In the genomic region with DNA sequence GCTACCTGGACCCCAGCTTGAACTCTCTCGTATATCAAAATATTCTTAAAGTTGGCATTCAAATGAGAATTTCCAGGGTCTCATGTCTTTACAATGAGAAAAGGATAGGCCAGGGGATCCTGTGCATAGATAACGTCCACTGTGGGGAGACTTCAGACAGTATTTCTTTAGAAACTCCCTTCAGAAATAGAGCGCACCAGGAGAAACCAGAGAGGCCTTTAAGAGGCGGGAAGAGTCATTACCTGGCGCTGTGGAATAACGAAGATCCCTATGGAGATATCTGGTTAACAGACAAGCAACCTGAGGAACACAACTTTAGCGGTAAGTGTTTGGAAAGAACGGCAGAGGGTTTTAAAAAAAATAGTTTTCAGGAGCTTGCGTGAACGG, we compare ENCODE assay signal across 9 cellular contexts. TPM values are rescaled to one million over a fixed set of nuclear protein-coding genes. Genes with fewer than 3 reads are reported as not detected.
DNase-seq lines count a peak whose midpoint lies in the region; ATAC-seq and TF ChIP-seq lines count a peak whose summit lies in the region.
"Had no signal": no experiment of that assay in that cellular context is flagged by ENCODE, and none has a peak within 500 bp of the region (broad histone marks: within the 10 kb centered on the region; RNA-seq: fewer than 3 reads in every experiment).

No MANE protein-coding gene starts in this region.

- WGBS in heart left ventricle, 4 donors: 1 to 28% (median 15%) methylated on average over 10 of the region's 10 CpGs

- no peak for DNase-seq in activated T-cell treated with anti-CD3 and anti-CD28 coated beads, Interleukin-2, amount 50 U/mL, for 72 hours
- DNase-seq in activated T-cell treated with anti-CD3 and anti-CD28 coated beads for 4 hours (no peak), heart left ventricle (no peak), NOMO-1 treated with dmso at 0.1 percent for 144 hours (lab: John Stamatoyannopoulos, UW; ENCODE audit: unreplicated experiment) (no peak), amygdala (lab: John Stamatoyannopoulos, UW) (no peak)

- H4K20me1 ChIP-seq in SU-DHL-6 (ENCODE audit: low read depth, low read length): no peaks in the 10 kb centered on the region

- intact Hi-C loops in heart left ventricle (cut with DNase I): no loop called here

- H3K4me1 ChIP-seq in heart left ventricle (no peaks in the 10 kb centered on the region), rectal smooth muscle tissue (ENCODE audit: control insufficient read depth, insufficient read depth, low read length) (no peaks in the 10 kb centered on the region)

- no peaks in the 10 kb centered on the region for H3K9me2 ChIP-seq in SU-DHL-6 (replicated peaks; ENCODE audit: insufficient read depth, low read length)

- H3K9ac ChIP-seq in SU-DHL-6 (ENCODE audit: low read length): peak overlapping the region; percentile 87
- no peak overlapping the region for H3K9ac ChIP-seq in rectal smooth muscle tissue (ENCODE audit: low read length)

- peaks cover 3 to 5% of the 10 kb centered on the region in 2 donors for H3K36me3 Mint-ChIP-seq in activated T-cell treated with anti-CD3 and anti-CD28 coated beads, Interleukin-2, amount 50 U/mL, for 72 hours (ENCODE audit: insufficient read depth in 2 of 2)

- H2AFZ ChIP-seq in SU-DHL-6 (ENCODE audit: low read depth, low read length, severe bottlenecking): peak overlapping the region; percentile 86

- TF ChIP-seq POLR2A in heart left ventricle (IDR thresholded peaks at IDR 0.05): no peak

- no peaks in the 10 kb centered on the region for H3F3A ChIP-seq in SU-DHL-6 (ENCODE audit: insufficient read depth)

- no peaks in the 10 kb centered on the region for H3K9me3 Mint-ChIP-seq in activated T-cell treated with anti-CD3 and anti-CD28 coated beads, Interleukin-2, amount 50 U/mL, for 72 hours

- TF ChIP-seq CTCF in SU-DHL-6 (IDR thresholded peaks at IDR 0.05; ENCODE audit: insufficient read depth, low read length, poor library complexity, severe bottlenecking): no peak
- no peak for TF ChIP-seq CTCF in heart left ventricle (IDR thresholded peaks at IDR 0.05)

- H3K27ac ChIP-seq in SU-DHL-6 (ENCODE audit: low read depth, low read length): peak overlapping the region; percentile 65
- no peak overlapping the region for H3K27ac ChIP-seq in heart left ventricle
- no peak overlapping the region for H3K27ac ChIP-seq in rectal smooth muscle tissue (ENCODE audit: low read depth, low read length)
- H3K27ac ChIP-seq: epithelial cell of prostate had no signal

- H3K4me3 ChIP-seq in SU-DHL-6 (ENCODE audit: insufficient read depth, low read length, poor library complexity, severe bottlenecking) (peak overlapping the region; percentile 89), heart left ventricle (peak overlapping the region in 11 of 12 donors; percentile 17 to 65 (median 53)), rectal smooth muscle tissue (ENCODE audit: low read length) (peak overlapping the region; percentile 75)

- H3K27me3 ChIP-seq in SU-DHL-6 (ENCODE audit: low read length): no peaks in the 10 kb centered on the region
- peaks cover 0 to 21% (median 0%) of the 10 kb centered on the region in 9 donors for H3K27me3 ChIP-seq in heart left ventricle
- H3K27me3 ChIP-seq in rectal smooth muscle tissue (ENCODE audit: control insufficient read depth, insufficient read depth, low read length): no peaks in the 10 kb centered on the region

- H3K9me3 ChIP-seq in SU-DHL-6 (ENCODE audit: insufficient read depth, low read length) (no peaks in the 10 kb centered on the region), heart left ventricle (no peaks in the 10 kb centered on the region)

- no peaks in the 10 kb centered on the region for H3K36me3 ChIP-seq in SU-DHL-6 (ENCODE audit: low read length)
- H3K36me3 ChIP-seq in heart left ventricle: no peaks in the 10 kb centered on the region
- H3K36me3 ChIP-seq in rectal smooth muscle tissue (ENCODE audit: control insufficient read depth, insufficient read depth, low read length): no peaks in the 10 kb centered on the region

- peak overlapping the region; percentile 91 for H3K27ac Mint-ChIP-seq in activated T-cell treated with anti-CD3 and anti-CD28 coated beads, Interleukin-2, amount 50 U/mL, for 72 hours

- peak overlapping the region; percentile 90 for H3K4me2 ChIP-seq in SU-DHL-6 (ENCODE audit: low read depth, low read length, poor library complexity, severe bottlenecking)

- H3K27me3 Mint-ChIP-seq in activated T-cell treated with anti-CD3 and anti-CD28 coated beads, Interleukin-2, amount 50 U/mL, for 72 hours (ENCODE audit: low read depth): peaks cover 31% of the 10 kb centered on the region

- peaks cover 19% of the 10 kb centered on the region for H3K4me1 Mint-ChIP-seq in activated T-cell treated with anti-CD3 and anti-CD28 coated beads, Interleukin-2, amount 50 U/mL, for 72 hours (ENCODE audit: low read depth)

- H3K79me2 ChIP-seq in SU-DHL-6 (ENCODE audit: insufficient read depth, low read length): peaks cover 46% of the 10 kb centered on the region

- peak overlapping the region; percentile 88 to 94 for H3K4me3 Mint-ChIP-seq in activated T-cell treated with anti-CD3 and anti-CD28 coated beads, Interleukin-2, amount 50 U/mL, for 72 hours

- ATAC-seq in activated T-cell treated with anti-CD3 and anti-CD28 coated beads, Interleukin-2, amount 50 U/mL, for 72 hours (replicated peaks in 1 of 2): peak; percentile 4 to 12
- ATAC-seq in HG02970 (IDR thresholded peaks at IDR 0.05; ENCODE audit: low FRiP score, unreplicated experiment) (peak; percentile 5), heart left ventricle (peak in 1 of 4 donors; percentile 35)

RNA-seq across cellular contexts. Expression of gene RADX, which starts 0.6 kb away (rescaled TPM):
- total RNA-seq in activated T-cell treated with anti-CD3 and anti-CD28 coated beads, Interleukin-2, amount 50 U/mL, for 72 hours: 10 to 100 TPM in 1 of 2 donors, 1 to 10 TPM in 1; 9.2 to 10.6 TPM
- 1 to 10 TPM in 5 of 9 donors, under 1 TPM in 4; 0.54 to 2.5 (median 1.1) TPM for total RNA-seq in heart left ventricle
- 1 to 10 TPM in 1 of 2 donors, under 1 TPM in 1; 0.38 to 1.4 TPM for polyA plus RNA-seq in heart left ventricle
